In genomic region chr20:63687419-63688233, GRCh38 we compare ENCODE assay signal across 1 cellular context.
TF ChIP-seq lines count a peak whose summit lies in the region.

No MANE protein-coding gene starts in this region.

TF ChIP-seq in SK-N-SH, 30 proteins besides CTCF, POLR2A, EP300 and RAD21 (continued from another document):
- no peak for TF ChIP-seq ZBTB33 (IDR thresholded peaks at IDR 0.05; ENCODE audit: borderline replicate concordance, low read depth)
- TF ChIP-seq EZH2phosphoT487 (IDR thresholded peaks at IDR 0.05; ENCODE audit: borderline replicate concordance, low read depth), result no peak
- no peak for TF ChIP-seq FOSL2 (IDR thresholded peaks at IDR 0.05; ENCODE audit: borderline replicate concordance, low read depth)
- no peak for TF ChIP-seq RXRA (IDR thresholded peaks at IDR 0.05; ENCODE audit: borderline replicate concordance, low read depth)
- TF ChIP-seq RFX5 (IDR thresholded peaks at IDR 0.05; ENCODE audit: low read length), result no peak
- no peak for TF ChIP-seq NFIC (IDR thresholded peaks at IDR 0.05; ENCODE audit: borderline replicate concordance)
